ENCODE assay signal across 8 cellular contexts in the genomic region with DNA sequence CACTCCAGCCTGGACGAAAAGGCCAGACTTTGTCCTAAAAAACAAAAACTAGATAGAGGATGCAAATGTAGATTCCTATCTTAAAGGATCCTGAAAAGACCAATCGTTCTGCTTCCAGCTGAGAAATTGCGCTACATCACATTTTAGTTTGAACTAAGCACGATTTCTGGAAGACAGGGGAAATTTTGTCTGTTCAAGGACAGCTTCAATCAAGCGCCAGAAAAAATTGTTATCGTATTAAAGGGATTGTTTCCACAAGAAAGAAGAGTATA. TPM values are rescaled to one million over a fixed set of nuclear protein-coding genes. Genes with fewer than 3 reads are reported as not detected.
DNase-seq lines count a peak whose midpoint lies in the region; ATAC-seq and TF ChIP-seq lines count a peak whose summit lies in the region.

No MANE protein-coding gene starts in this region.

- H3K27me3 ChIP-seq in aorta (ENCODE audit: control insufficient read depth in 1 of 2, insufficient read depth in 2 of 2, low read length in 1 of 2), result no peaks in the 10 kb centered on the region

- peak overlapping the region; percentile 96 for H3K4me3 Mint-ChIP-seq in stimulated activated naive CD8-positive, alpha-beta T cell treated with anti-CD3 and anti-CD28 coated beads, Interleukin-15, Interleukin-2, amounts not matched to agents 100 ng/mL and 50 ng/mL, for 24 hours
- peak overlapping the region; percentile 90 for H3K4me3 Mint-ChIP-seq in mesothelial cell of epicardium

- no peak for DNase-seq in stimulated activated naive CD8-positive, alpha-beta T cell treated with anti-CD3 and anti-CD28 coated beads, Interleukin-15, Interleukin-2, amounts not matched to agents 100 U/mL and 50 U/mL, for 24 hours
- DNase-seq in caudate nucleus (lab: John Stamatoyannopoulos, UW), result no peak
- no peak for DNase-seq in mesothelial cell of epicardium (ENCODE audit: low spot score in 2 of 2, unreplicated experiment in 2 of 2)
- DNase-seq in aorta, result no peak
- DNase-seq in NCI-H187 (lab: John Stamatoyannopoulos, UW), result no peak
- no peak for DNase-seq in RKO (ENCODE audit: low spot score)
- no peak for DNase-seq in COLO668 (lab: John Stamatoyannopoulos, UW; ENCODE audit: unreplicated experiment)

- no peak for ATAC-seq in stimulated activated naive CD8-positive, alpha-beta T cell treated with anti-CD3 and anti-CD28 coated beads, Interleukin-15, Interleukin-2, amounts not matched to agents 100 U/mL and 50 U/mL, for 24 hours
- ATAC-seq in aorta (ENCODE audit: low FRiP score), result no peak

- H3K27ac ChIP-seq in caudate nucleus (ENCODE audit: low read depth, low read length), result peak overlapping the region; percentile 86
- H3K27ac ChIP-seq in aorta (ENCODE audit: low read depth in 1 of 2, low read length in 2 of 2), result peak overlapping the region in 1 of 2 donors; percentile 79

- no peaks in the 10 kb centered on the region for H3K27me3 Mint-ChIP-seq in stimulated activated naive CD8-positive, alpha-beta T cell treated with anti-CD3 and anti-CD28 coated beads, Interleukin-15, Interleukin-2, amounts not matched to agents 100 ng/mL and 50 ng/mL, for 24 hours
- H3K27me3 Mint-ChIP-seq in mesothelial cell of epicardium (ENCODE audit: low read depth), result no peaks in the 10 kb centered on the region

- H3K36me3 ChIP-seq in aorta (ENCODE audit: control insufficient read depth in 1 of 2, insufficient read depth in 2 of 2, low read length in 1 of 2), result no peaks in the 10 kb centered on the region

- H3K4me1 ChIP-seq in aorta (ENCODE audit: control insufficient read depth in 1 of 2, insufficient read depth in 2 of 2, low read length in 2 of 2), result no peaks in the 10 kb centered on the region

- peak overlapping the region; percentile 99 to 100 for H3K4me3 ChIP-seq in aorta (ENCODE audit: low read length in 2 of 2)

- no peaks in the 10 kb centered on the region for H3K9me3 Mint-ChIP-seq in stimulated activated naive CD8-positive, alpha-beta T cell treated with anti-CD3 and anti-CD28 coated beads, Interleukin-15, Interleukin-2, amounts not matched to agents 100 ng/mL and 50 ng/mL, for 24 hours
- peaks cover 10% of the 10 kb centered on the region for H3K9me3 Mint-ChIP-seq in mesothelial cell of epicardium

- peak overlapping the region; percentile 90 for H3K27ac Mint-ChIP-seq in stimulated activated naive CD8-positive, alpha-beta T cell treated with anti-CD3 and anti-CD28 coated beads, Interleukin-15, Interleukin-2, amounts not matched to agents 100 ng/mL and 50 ng/mL, for 24 hours
- H3K27ac Mint-ChIP-seq in mesothelial cell of epicardium, result peak overlapping the region; percentile 93

- H3K9me3 ChIP-seq in aorta (ENCODE audit: control insufficient read depth, low read length), result no peaks in the 10 kb centered on the region

- WGBS in aorta, 2 donors, result 20 to 23% methylated on average over 6 of the region's 6 CpGs

- peaks cover 38% of the 10 kb centered on the region for H3K4me1 Mint-ChIP-seq in stimulated activated naive CD8-positive, alpha-beta T cell treated with anti-CD3 and anti-CD28 coated beads, Interleukin-15, Interleukin-2, amounts not matched to agents 100 ng/mL and 50 ng/mL, for 24 hours (ENCODE audit: low read depth)
- H3K4me1 Mint-ChIP-seq in mesothelial cell of epicardium, result peaks cover 20% of the 10 kb centered on the region

- H3K36me3 Mint-ChIP-seq in stimulated activated naive CD8-positive, alpha-beta T cell treated with anti-CD3 and anti-CD28 coated beads, Interleukin-15, Interleukin-2, amounts not matched to agents 100 ng/mL and 50 ng/mL, for 24 hours (ENCODE audit: low read depth), result peaks cover 1% of the 10 kb centered on the region
- H3K36me3 Mint-ChIP-seq in mesothelial cell of epicardium, result peaks cover 4% of the 10 kb centered on the region

- no peak for TF ChIP-seq CTCF in mesothelial cell of epicardium (IDR thresholded peaks at IDR 0.05; ENCODE audit: unreplicated experiment)

- intact Hi-C loops in aorta (cut with DNase I), result no loop called here

RNA-seq across cellular contexts. Expression of a gene that starts 0.7 kb away (rescaled TPM):
- total RNA-seq in mesothelial cell of epicardium (18.7 to 23.4 TPM (median 19.2 TPM) in 3 replicates), aorta (10 to 100 TPM; 35.5 to 74.8 TPM)
- 10 to 100 TPM; 52.6 to 77.6 TPM for polyA plus RNA-seq in aorta

RNA-seq across cellular contexts. Expression of a gene that starts 30.7 kb away (rescaled TPM):
- total RNA-seq in mesothelial cell of epicardium (25.5 to 27.7 TPM (median 26.0 TPM) in 3 replicates), aorta (10 to 100 TPM; 22.2 to 29.1 TPM)
- polyA plus RNA-seq in aorta, result 10 to 100 TPM; 38.7 to 39.0 TPM
